ENCODE assay signal across 8 cellular contexts in genomic region chr2:216695401-216695821, GRCh38. TPM values are rescaled to one million over a fixed set of nuclear protein-coding genes. Genes with fewer than 3 reads are reported as not detected.
A peak's percentile ranks its signal among the peaks of the same experiment; 100 is the strongest.
DNase-seq lines count a peak whose midpoint lies in the region; ATAC-seq lines count a peak whose summit lies in the region.

Gene IGFBP5 (minus strand): TSS chr2:216695549. CDS start chr2:216694775, 774 bp downstream.

- H3K27me3 Mint-ChIP-seq in central memory CD8-positive, alpha-beta T cell: peaks cover 27% of the 10 kb centered on the region

- peaks cover 13% of the 10 kb centered on the region for H3F3A ChIP-seq in GM23248 (ENCODE audit: insufficient read depth)

- H4K20me1 ChIP-seq in GM23248 (ENCODE audit: insufficient read depth): no peaks in the 10 kb centered on the region

- H3K9me3 Mint-ChIP-seq in central memory CD8-positive, alpha-beta T cell: no peaks in the 10 kb centered on the region

- ATAC-seq in central memory CD8-positive, alpha-beta T cell (replicated peaks; ENCODE audit: extremely low read depth, poor library complexity, severe bottlenecking): no peak
- ATAC-seq in HG02970 (IDR thresholded peaks at IDR 0.05; ENCODE audit: low FRiP score, unreplicated experiment) (no peak), GM18867 (IDR thresholded peaks at IDR 0.05; ENCODE audit: unreplicated experiment) (no peak), HG03342 (IDR thresholded peaks at IDR 0.05; ENCODE audit: unreplicated experiment) (no peak)

- H3K27ac Mint-ChIP-seq in central memory CD8-positive, alpha-beta T cell (ENCODE audit: low read depth): no peak within 1 kb of the TSS

- H3K9ac ChIP-seq in GM23248: peak within 1 kb of the TSS; percentile 74

- no peaks in the 10 kb centered on the region for H3K36me3 ChIP-seq in GM23248 (ENCODE audit: low read depth)

- H3K79me2 ChIP-seq in GM23248 (ENCODE audit: insufficient read depth): no peaks in the 10 kb centered on the region

- H3K4me1 Mint-ChIP-seq in central memory CD8-positive, alpha-beta T cell: peaks cover 38% of the 10 kb centered on the region

- in situ Hi-C loops in GM23248 (cut with MboI): loop anchor here (5.0 to 10.0 kb wide), 2 partner anchors 819 to 1017 kb away; no protein-coding TSS in a partner anchor

- peak within 1 kb of the TSS; percentile 87 for H3K4me2 ChIP-seq in GM23248 (ENCODE audit: unreplicated experiment)

- H3K36me3 Mint-ChIP-seq in central memory CD8-positive, alpha-beta T cell (ENCODE audit: insufficient read depth): no peaks in the 10 kb centered on the region

- H3K27ac ChIP-seq in GM23248: no peak within 1 kb of the TSS

- peak; percentile 77 for DNase-seq in GM23248
- peak; percentile 60 to 95 for DNase-seq in NCI-H446 (lab: John Stamatoyannopoulos, UW)
- no peak for DNase-seq in central memory CD8-positive, alpha-beta T cell (ENCODE audit: low spot score in 2 of 2)
- peak; percentile 59 for DNase-seq in inferior parietal cortex (ENCODE audit: extremely low spot score)
- DNase-seq in skeletal muscle cell (ENCODE audit: low read depth): peak; percentile 76

- H2AFZ ChIP-seq in GM23248: peak within 1 kb of the TSS; percentile 54

- H3K4me1 ChIP-seq in GM23248 (ENCODE audit: insufficient read depth): peaks cover 20% of the 10 kb centered on the region

- H3K27me3 ChIP-seq in GM23248 (replicated peaks; ENCODE audit: insufficient read depth): no peaks in the 10 kb centered on the region

- 6 to 7% methylated on average over 15 to 16 of the region's 16 CpGs for WGBS in GM23248 (ENCODE audit: low coverage in 1 of 2, low lambda C conversion rate in 2 of 2, missing lambda C conversion rate in 2 of 2), 2 experiments

- H3K9me2 ChIP-seq in GM23248 (ENCODE audit: insufficient read depth): no peaks in the 10 kb centered on the region

- H3K9me3 ChIP-seq in GM23248 (ENCODE audit: low read depth): no peaks in the 10 kb centered on the region

- H3K4me3 Mint-ChIP-seq in central memory CD8-positive, alpha-beta T cell: peak within 1 kb of the TSS; percentile 57

- H3K4me3 ChIP-seq in GM23248 (peak within 1 kb of the TSS; percentile 81), skeletal muscle cell (ENCODE audit: low read depth, low read length) (peak within 1 kb of the TSS; percentile 61)

RNA-seq across cellular contexts. Expression of gene IGFBP5, which starts in this region (rescaled TPM):
- total RNA-seq in GM23248 (2014; rRNA removed; shearing (Covaris generic)): 117 TPM in 2 replicates
- 37.9 and 39.8 TPM in 2 replicates for polyA plus RNA-seq in GM23248 (2016; fragmentation: Nextera tagmentation; extraction: Ambion mirVana)

Comparison
In these comparisons a context has a peak if more than half of its experiments do, and no peak if none do; other contexts are left out.
1. DNase-seq: peak in GM23248 (single experiment), NCI-H446 (2 of 2), inferior parietal cortex (single experiment) and skeletal muscle cell (single experiment); none in central memory CD8-positive, alpha-beta T cell (0 of 2).